28 cellular contexts compared by ENCODE assay signal in genomic region chrX:10904220-10904619, GRCh38.
DNase-seq lines count a peak whose midpoint lies in the region; ATAC-seq and TF ChIP-seq lines count a peak whose summit lies in the region.
"Had no signal": no experiment of that assay in that cellular context is flagged by ENCODE, and none has a peak within 500 bp of the region (broad histone marks: within the 10 kb centered on the region; RNA-seq: fewer than 3 reads in every experiment).

No MANE protein-coding gene starts in this region.

- no peaks in the 10 kb centered on the region; the same call in 1 of the 2 replicates for H3K36me3 Mint-ChIP-seq in HFFc6 (ENCODE audit: low read depth)
- H3K36me3 Mint-ChIP-seq: activated naive CD4-positive, alpha-beta T cell treated with anti-CD3 and anti-CD28 coated beads, Interleukin-2, amount 50 U/mL, for 72 hours; immature natural killer cell; natural killer cell treated with Interleukin-12 subunit alpha and Interleukin-12 subunit beta and Interleukin-15 and Interleukin-18, amount 100 ng/mL, for 72 hours; stimulated activated memory B cell treated with anti-CD40 and anti-IgM and Interleukin-4, amounts not matched to agents 10 μg/mL and 1 μg/mL and 100 μg/mL, for 72 hours; WTC11 had no signal

- no peak for TF ChIP-seq CTCF in HFFc6 (IDR thresholded peaks at IDR 0.05)

- peak overlapping the region; percentile 58 for H3K4me3 Mint-ChIP-seq in HFFc6
- H3K4me3 Mint-ChIP-seq: B cell; central memory CD8-positive, alpha-beta T cell; immature natural killer cell; natural killer cell treated with Interleukin-12 subunit alpha and Interleukin-12 subunit beta and Interleukin-15 and Interleukin-18, amount 100 ng/mL, for 72 hours; stimulated activated memory B cell treated with anti-CD40 and anti-IgM and Interleukin-4, amounts not matched to agents 10 μg/mL and 1 μg/mL and 100 μg/mL, for 72 hours; WTC11 had no signal

- H3K27me3 Mint-ChIP-seq in HFFc6 (ENCODE audit: insufficient read depth), result no peaks in the 10 kb centered on the region
- H3K27me3 Mint-ChIP-seq: B cell; central memory CD8-positive, alpha-beta T cell; natural killer cell treated with Interleukin-12 subunit alpha and Interleukin-12 subunit beta and Interleukin-15 and Interleukin-18, amount 100 ng/mL, for 72 hours; stimulated activated memory B cell treated with anti-CD40 and anti-IgM and Interleukin-4, amounts not matched to agents 10 μg/mL and 1 μg/mL and 100 μg/mL, for 72 hours had no signal

- DNase-seq in A172 (ENCODE audit: low spot score) (peak; percentile 18), HFFc6 (peak; percentile 31), amniotic epithelial cell (ENCODE audit: low read depth) (peak; percentile 43), fibroblast of peridontal ligament (ENCODE audit: extremely low read depth) (peak; percentile 77), NCI-H1417 treated with DMSO at 0.1 percent for 48 hours (lab: John Stamatoyannopoulos, UW) (no peak)
- no peak for DNase-seq in stimulated activated CD4-positive, alpha-beta T cell treated with anti-CD3 and anti-CD28 coated beads, Interleukin-15, amount 100 ng/mL, for 24 hours
- DNase-seq: activated CD4-positive, alpha-beta T cell treated with anti-CD3 and anti-CD28 coated beads, Interleukin-2, amount 50 U/mL, for 1 hour; activated effector memory CD4-positive, alpha-beta T cell treated with Interleukin-2 at 50 U/mL for 16 hours; activated T-cell treated with anti-CD3 and anti-CD28 coated beads, Interleukin-2, amount 50 U/mL, for 1 hour; DMS 273 treated with DMSO at 0.1 percent for 48 hours; dorsolateral prefrontal cortex; immature natural killer cell; mammary epithelial cell; mucosa of descending colon; NCI-H1694; NCI-H2171; RPMI8226; upper lobe of left lung had no signal

- peaks cover 49% of the 10 kb centered on the region for H3K4me1 Mint-ChIP-seq in HFFc6 (ENCODE audit: low read depth)
- H3K4me1 Mint-ChIP-seq: B cell; central memory CD8-positive, alpha-beta T cell; immature natural killer cell; stimulated activated memory B cell treated with anti-CD40 and anti-IgM and Interleukin-4, amounts not matched to agents 10 μg/mL and 1 μg/mL and 100 μg/mL, for 72 hours; WTC11 had no signal

- ATAC-seq in GM19455 (IDR thresholded peaks at IDR 0.05; ENCODE audit: unreplicated experiment), result no peak
- no peak for ATAC-seq in HG03460 (IDR thresholded peaks at IDR 0.05; ENCODE audit: unreplicated experiment)
- ATAC-seq: activated naive CD4-positive, alpha-beta T cell treated with anti-CD3 and anti-CD28 coated beads, Interleukin-2, amount 50 U/mL, for 72 hours; GM12878; HCT116; mucosa of descending colon; natural killer cell treated with Interleukin-12 subunit alpha and Interleukin-12 subunit beta and Interleukin-15 and Interleukin-18, amount 100 ng/mL, for 72 hours; stimulated activated memory B cell treated with anti-CD40 and anti-IgM and Interleukin-4, amounts not matched to agents 10 μg/mL and 1 μg/mL and 100 μg/mL, for 72 hours; WTC11 had no signal

- H3K9me3 Mint-ChIP-seq in HFFc6, result peaks cover 16% of the 10 kb centered on the region
- H3K9me3 Mint-ChIP-seq: stimulated activated memory B cell treated with anti-CD40 and anti-IgM and Interleukin-4, amounts not matched to agents 10 μg/mL and 1 μg/mL and 100 μg/mL, for 72 hours had no signal

- H3K27ac Mint-ChIP-seq in HFFc6, result peak overlapping the region; percentile 67; the same call in 1 of the 2 replicates
- H3K27ac Mint-ChIP-seq: activated naive CD4-positive, alpha-beta T cell treated with anti-CD3 and anti-CD28 coated beads, Interleukin-2, amount 50 U/mL, for 72 hours; B cell; immature natural killer cell; natural killer cell treated with Interleukin-12 subunit alpha and Interleukin-12 subunit beta and Interleukin-15 and Interleukin-18, amount 100 ng/mL, for 72 hours; stimulated activated memory B cell treated with anti-CD40 and anti-IgM and Interleukin-4, amounts not matched to agents 10 μg/mL and 1 μg/mL and 100 μg/mL, for 72 hours; WTC11 had no signal

Comparison
In these comparisons a context has a peak if more than half of its experiments do, and no peak if none do; other contexts are left out.
1. DNase-seq: peak in A172 (single experiment), HFFc6 (single experiment), amniotic epithelial cell (single experiment) and fibroblast of peridontal ligament (single experiment); none in NCI-H1417 treated with DMSO at 0.1 percent for 48 hours (single experiment) and stimulated activated CD4-positive, alpha-beta T cell treated with anti-CD3 and anti-CD28 coated beads, Interleukin-15, amount 100 ng/mL, for 24 hours (single experiment).